10 cellular contexts compared by ENCODE assay signal in the genomic region with DNA sequence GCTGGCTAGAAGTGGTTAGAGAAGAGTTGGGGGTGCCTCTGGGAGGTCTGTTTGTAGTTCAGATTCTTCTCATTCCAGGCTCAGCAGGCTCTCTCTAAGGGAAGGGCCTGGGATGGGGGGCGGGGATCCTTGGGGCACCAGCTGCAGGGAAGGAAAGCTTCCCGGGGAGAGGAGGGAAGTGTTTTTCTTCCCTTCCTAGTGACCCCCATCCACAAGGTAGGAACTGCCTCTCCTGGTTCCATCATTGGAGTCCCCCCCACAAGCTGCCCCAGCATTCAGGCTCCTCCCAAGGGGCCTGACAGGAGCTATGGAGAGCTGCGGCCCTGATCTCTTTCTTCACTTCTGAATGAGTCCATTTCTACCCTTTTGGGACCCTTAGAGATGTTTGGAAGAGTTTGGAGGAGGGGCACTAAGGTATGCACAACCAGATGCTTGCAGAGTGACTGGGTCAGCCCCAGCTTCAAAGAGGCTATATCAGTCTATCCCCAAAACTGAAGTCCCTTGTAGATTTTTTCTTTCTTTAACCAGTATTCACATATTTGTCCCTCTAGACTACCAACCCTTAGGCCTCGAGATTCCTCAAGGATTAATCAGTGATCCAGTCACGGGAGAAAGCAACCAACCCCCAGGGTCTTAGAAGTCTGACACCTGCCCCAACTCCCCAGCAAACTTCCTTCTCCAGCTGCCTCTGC. TPM values are rescaled to one million over a fixed set of nuclear protein-coding genes. Genes with fewer than 3 reads are reported as not detected.
DNase-seq lines count a peak whose midpoint lies in the region; ATAC-seq and FAIRE-seq lines count a peak whose summit lies in the region.
"Had no signal": no experiment of that assay in that cellular context is flagged by ENCODE, and none has a peak within 500 bp of the region (broad histone marks: within the 10 kb centered on the region; RNA-seq: fewer than 3 reads in every experiment).

No MANE protein-coding gene starts in this region.

- no peak overlapping the region for H3K4me3 Mint-ChIP-seq in activated CD4-positive, alpha-beta T cell treated with anti-CD3 and anti-CD28 coated beads for 36 hours

- H3K4me1 ChIP-seq in adipocyte (ENCODE audit: control insufficient read depth, insufficient read depth, low read length) (peaks cover 49% of the 10 kb centered on the region), iPS-15b (ENCODE audit: control insufficient read depth, insufficient read depth, low read length) (peaks cover 39% of the 10 kb centered on the region)

- DNase-seq in activated CD4-positive, alpha-beta T cell treated with anti-CD3 and anti-CD28 coated beads for 36 hours, result no peak
- DNase-seq in activated CD4-positive, alpha-beta T cell treated with anti-CD3 and anti-CD28 coated beads for 1 hour, result no peak
- DNase-seq in adipocyte (ENCODE audit: low read depth), result peak; percentile 88
- DNase-seq in urothelium cell line (ENCODE audit: low spot score), result peak; percentile 84
- DNase-seq in inferior parietal cortex (ENCODE audit: extremely low spot score), result no peak
- no peak for DNase-seq in OCI-M1 (lab: John Stamatoyannopoulos, UW)
- DNase-seq: activated CD4-positive, alpha-beta T cell treated with anti-CD3 and anti-CD28 coated beads, Interleukin-2, amount 50 U/mL, for 48 hours; NCI-H2171 had no signal

- intact Hi-C loops in activated CD4-positive, alpha-beta T cell treated with anti-CD3 and anti-CD28 coated beads for 36 hours (cut with DNase I, micrococcal nuclease), result no loop called here

- H3K9me3 Mint-ChIP-seq in activated CD4-positive, alpha-beta T cell treated with anti-CD3 and anti-CD28 coated beads for 36 hours (ENCODE audit: low read depth), result no peaks in the 10 kb centered on the region

- POLR2A ChIA-PET in activated CD4-positive, alpha-beta T cell treated with anti-CD3 and anti-CD28 coated beads for 36 hours (lab: Charles Lee), result no interaction called here

- H3K36me3 Mint-ChIP-seq in activated CD4-positive, alpha-beta T cell treated with anti-CD3 and anti-CD28 coated beads for 36 hours (ENCODE audit: low read depth), result no peaks in the 10 kb centered on the region

- ATAC-seq in activated CD4-positive, alpha-beta T cell treated with anti-CD3 and anti-CD28 coated beads for 36 hours, result no peak
- ATAC-seq in HG03039 (IDR thresholded peaks at IDR 0.05; ENCODE audit: unreplicated experiment), result no peak

- H3K27me3 ChIP-seq in adipocyte (replicated peaks; ENCODE audit: control insufficient read depth, insufficient read depth, low read length), result no peaks in the 10 kb centered on the region
- peaks cover 73% of the 10 kb centered on the region for H3K27me3 ChIP-seq in iPS-15b (ENCODE audit: control insufficient read depth, insufficient read depth, low read length)

- CTCF ChIA-PET in activated CD4-positive, alpha-beta T cell treated with anti-CD3 and anti-CD28 coated beads for 36 hours (lab: Charles Lee), result interaction anchor here (4.0 kb wide), 1 partner anchor 9 kb away, joined by 21 read pairs; no protein-coding TSS in a partner anchor

- FAIRE-seq in urothelium cell line (lab: Jason Lieb, UNC), result no peak

- H3K4me1 Mint-ChIP-seq in activated CD4-positive, alpha-beta T cell treated with anti-CD3 and anti-CD28 coated beads for 36 hours, result no peaks in the 10 kb centered on the region

- H3K9me3 ChIP-seq in adipocyte (ENCODE audit: control insufficient read depth, low read length) (no peaks in the 10 kb centered on the region), iPS-15b (ENCODE audit: control insufficient read depth, insufficient read depth, low read length) (no peaks in the 10 kb centered on the region)

- peaks cover 16% of the 10 kb centered on the region for H3K27me3 Mint-ChIP-seq in activated CD4-positive, alpha-beta T cell treated with anti-CD3 and anti-CD28 coated beads for 36 hours

- H3K27ac Mint-ChIP-seq in activated CD4-positive, alpha-beta T cell treated with anti-CD3 and anti-CD28 coated beads for 36 hours, result peak overlapping the region; percentile 24

- H3K9ac ChIP-seq in adipocyte (ENCODE audit: low read length), result peak overlapping the region; percentile 76
- H3K9ac ChIP-seq in iPS-15b (ENCODE audit: low read depth, low read length), result no peak overlapping the region

- H3K4me3 ChIP-seq in adipocyte (ENCODE audit: low read length), result peak overlapping the region; percentile 31
- H3K4me3 ChIP-seq in iPS-15b (ENCODE audit: low read depth, low read length), result peak overlapping the region; percentile 40

- no peaks in the 10 kb centered on the region for H3K36me3 ChIP-seq in adipocyte (ENCODE audit: control insufficient read depth, insufficient read depth, low read length, severe bottlenecking)
- no peaks in the 10 kb centered on the region for H3K36me3 ChIP-seq in iPS-15b (ENCODE audit: control insufficient read depth, insufficient read depth, low read length)

RNA-seq across cellular contexts. Expression of gene FZD2, which starts 13.9 kb away (rescaled TPM):
- total RNA-seq in activated CD4-positive, alpha-beta T cell treated with anti-CD3 and anti-CD28 coated beads for 36 hours, result under 1 TPM; 0.07 to 0.09 TPM

RNA-seq across cellular contexts. Expression of gene GPATCH8, which starts 40.2 kb away (rescaled TPM):
- 10 to 100 TPM; 39.6 to 43.2 TPM for total RNA-seq in activated CD4-positive, alpha-beta T cell treated with anti-CD3 and anti-CD28 coated beads for 36 hours

Comparison
In these comparisons a context has a peak if more than half of its experiments do, and no peak if none do; other contexts are left out.
1. DNase-seq: peak in adipocyte (single experiment) and urothelium cell line (single experiment); none in activated CD4-positive, alpha-beta T cell treated with anti-CD3 and anti-CD28 coated beads for 36 hours (single experiment), activated CD4-positive, alpha-beta T cell treated with anti-CD3 and anti-CD28 coated beads for 1 hour (single experiment), inferior parietal cortex (single experiment) and OCI-M1 (single experiment).